8 cellular contexts compared by ENCODE assay signal in the genomic region with DNA sequence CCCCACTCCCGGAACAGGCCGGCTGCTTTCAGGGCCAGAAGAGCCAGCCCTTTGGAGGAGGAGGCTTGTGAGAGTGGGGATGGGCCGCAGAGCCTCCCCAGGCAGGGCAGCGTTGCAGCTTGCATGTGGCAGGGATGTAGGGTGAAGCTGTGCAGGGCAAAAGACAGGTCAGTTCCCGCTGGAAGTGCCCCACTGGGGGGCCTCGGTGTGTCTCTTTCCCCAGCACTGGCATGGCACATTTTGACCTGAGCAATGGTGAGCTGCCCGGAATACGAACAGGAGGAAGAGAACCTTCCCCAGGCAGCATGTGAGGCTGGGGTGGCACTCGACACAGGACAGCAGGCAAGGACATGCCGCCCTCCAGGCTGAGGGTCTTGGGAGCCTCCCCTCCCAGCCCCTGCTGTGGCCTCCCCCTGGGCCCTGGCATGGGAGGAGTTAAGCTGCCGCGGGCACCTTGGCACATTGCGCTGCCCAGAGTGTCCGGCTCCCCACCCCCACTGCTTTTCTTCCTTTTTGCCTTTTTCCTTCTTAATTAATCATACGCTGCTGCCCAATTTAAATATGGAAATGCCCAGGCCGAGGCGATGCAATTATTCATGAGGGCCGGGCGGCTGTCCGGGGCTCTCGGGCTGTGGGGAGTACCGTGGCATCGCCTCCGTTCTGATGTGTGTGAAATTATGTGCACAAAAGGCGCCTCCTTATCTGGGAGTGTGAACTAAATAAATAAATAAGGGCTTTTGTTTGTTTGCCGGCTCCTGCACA.
A peak's percentile ranks its signal among the peaks of the same experiment; 100 is the strongest.
DNase-seq lines count a peak whose midpoint lies in the region; ATAC-seq and TF ChIP-seq lines count a peak whose summit lies in the region.

No MANE protein-coding gene starts in this region.

- H3K36me3 Mint-ChIP-seq in MCF 10A (ENCODE audit: insufficient read depth, unreplicated experiment), result peaks cover 27% of the 10 kb centered on the region

- H3K4me1 ChIP-seq in PC-9 (replicated peaks; ENCODE audit: insufficient read depth) (peaks cover 33% of the 10 kb centered on the region), stomach (peaks cover 75 to 93% (median 89%) of the 10 kb centered on the region in 4 donors)

- H3K36me3 ChIP-seq in PC-9 (ENCODE audit: low read depth) (no peaks in the 10 kb centered on the region), stomach (peaks cover 0 to 11% (median 8%) of the 10 kb centered on the region in 4 donors)

- BruUV-seq in PC-9 (replicated peaks; lab: Mats Ljungman, UMichigan), result no TSS peak
- no TSS peak for BruUV-seq in MCF 10A (replicated peaks; lab: Mats Ljungman, UMichigan)

- H3K4me3 Mint-ChIP-seq in MCF 10A (ENCODE audit: unreplicated experiment), result peak overlapping the region; percentile 81

- ATAC-seq in left lobe of liver (peak; percentile 61), GM18867 (IDR thresholded peaks at IDR 0.05; ENCODE audit: unreplicated experiment) (no peak)

- CTCF ChIA-PET in PC-9 (lab: Charles Lee) (interaction anchor here (0.6 kb wide), 1 partner anchor 504 kb away, joined by 3 read pairs; no protein-coding TSS in a partner anchor), MCF 10A (lab: Yijun Ruan, JAX) (interaction anchor here (0.6 to 6.9 kb wide), 4 partner anchors 17 to 46 kb away, joined by 3 to 47 read pairs (median 5); no protein-coding TSS in a partner anchor)

- no peaks in the 10 kb centered on the region for H4K20me1 ChIP-seq in PC-9 (ENCODE audit: insufficient read depth)

- H3K9me3 ChIP-seq in PC-9 (ENCODE audit: insufficient read depth, low read depth), result no peaks in the 10 kb centered on the region
- no peaks in the 10 kb centered on the region for H3K9me3 ChIP-seq in stomach

- TF ChIP-seq POLR2A in stomach (IDR thresholded peaks at IDR 0.05), result no peak

- no peak for TF ChIP-seq EP300 in stomach (IDR thresholded peaks at IDR 0.05)

- peaks cover 24% of the 10 kb centered on the region for H3F3A ChIP-seq in PC-9 (ENCODE audit: insufficient read depth, low read depth)

- peaks cover 3% of the 10 kb centered on the region; the same call in 1 of the 2 replicates for H3K79me2 ChIP-seq in PC-9 (ENCODE audit: low read depth)

- no peaks in the 10 kb centered on the region for H3K9me2 ChIP-seq in PC-9 (ENCODE audit: insufficient read depth)

- peak overlapping the region; percentile 94 for H3K4me2 ChIP-seq in PC-9

- intact Hi-C loops in PC-9 (cut with micrococcal nuclease; ENCODE audit: unreplicated experiment), result loop anchor here (2.0 kb wide), 1 partner anchor 16 kb away; no protein-coding TSS in a partner anchor
- intact Hi-C loops in MCF 10A (cut with micrococcal nuclease), result loop anchor here (1.0 kb wide), 1 partner anchor 40 kb away; no protein-coding TSS in a partner anchor
- intact Hi-C loops in stomach (cut with DNase I; ENCODE audit: low total_unique reads), result no loop called here

- H3K27me3 ChIP-seq in PC-9 (ENCODE audit: insufficient read depth, low read depth) (no peaks in the 10 kb centered on the region), stomach (no peaks in the 10 kb centered on the region)

- TF ChIP-seq CTCF in PC-9 (conservative IDR thresholded peaks at IDR 0.05), result 0 out of 2 replicates have a peak, but pooled peaks have one; percentile 17
- no peak for TF ChIP-seq CTCF in MCF 10A (IDR thresholded peaks at IDR 0.05; ENCODE audit: unreplicated experiment)
- TF ChIP-seq CTCF in stomach (IDR thresholded peaks at IDR 0.05), result no peak

- 2 to 8% (median 6%) methylated on average over 24 to 26 of the region's 26 CpGs for WGBS in stomach, 5 donors

- no peaks in the 10 kb centered on the region for H3K27me3 Mint-ChIP-seq in MCF 10A (ENCODE audit: insufficient read depth, unreplicated experiment)

- H3K27ac ChIP-seq in PC-9 (peak overlapping the region; percentile 56), stomach (peak overlapping the region; percentile 96 to 100 (median 99))

- peak; percentile 73 for DNase-seq in NCI-H345 (lab: John Stamatoyannopoulos, UW)
- DNase-seq in NCI-H345 treated with DMSO at 0.1 percent for 48 hours (lab: John Stamatoyannopoulos, UW; ENCODE audit: unreplicated experiment), result no peak
- peak; percentile 48 to 75 for DNase-seq in PC-9
- DNase-seq in MCF 10A (ENCODE audit: unreplicated experiment), result peak; percentile 66
- DNase-seq in left lobe of liver (ENCODE audit: low spot score), result peak; percentile 61
- peak; percentile 80 for DNase-seq in stomach
- DNase-seq in NCI-H82 treated with DMSO at 0.1 percent for 48 hours (lab: John Stamatoyannopoulos, UW; ENCODE audit: unreplicated experiment), result no peak

- H3K9me3 Mint-ChIP-seq in MCF 10A (ENCODE audit: unreplicated experiment), result no peaks in the 10 kb centered on the region

- peak overlapping the region; percentile 74 for H3K4me3 ChIP-seq in PC-9
- peak overlapping the region; percentile 56 to 80 (median 69) for H3K4me3 ChIP-seq in stomach

- H3K27ac Mint-ChIP-seq in MCF 10A (ENCODE audit: low read depth, unreplicated experiment), result peak overlapping the region; percentile 92

- H2AFZ ChIP-seq in PC-9, result peak overlapping the region; percentile 97

- POLR2A ChIA-PET in PC-9 (lab: Charles Lee; ENCODE audit: unreplicated experiment), result interaction anchor here (0.7 to 1.0 kb wide), 2 partner anchors 17 to 60 kb away, joined by 5 read pairs; no protein-coding TSS in a partner anchor
- POLR2A ChIA-PET in MCF 10A (lab: Yijun Ruan, JAX), result interaction anchor here (0.7 to 25.5 kb wide), 11 partner anchors 8 to 283 kb away, joined by 3 to 1278 read pairs (median 128); partner anchors contain the start of gene TRMU

- H3K4me1 Mint-ChIP-seq in MCF 10A (ENCODE audit: insufficient read depth, unreplicated experiment), result peaks cover 21% of the 10 kb centered on the region

Comparison
In these comparisons a context has a peak if more than half of its experiments do, and no peak if none do; other contexts are left out.
1. DNase-seq: peak in NCI-H345 (single experiment), PC-9 (2 of 2), MCF 10A (single experiment), left lobe of liver (single experiment) and stomach (single experiment); none in NCI-H345 treated with DMSO at 0.1 percent for 48 hours (single experiment) and NCI-H82 treated with DMSO at 0.1 percent for 48 hours (single experiment).